In genomic region chr20:49624988-49625387, GRCh38 we compare ENCODE assay signal across 2 cellular contexts. TPM values are rescaled to one million over a fixed set of nuclear protein-coding genes. Genes with fewer than 3 reads are reported as not detected.
"Had no signal": no experiment of that assay in that cellular context is flagged by ENCODE, and none has a peak within 500 bp of the region (broad histone marks: within the 10 kb centered on the region; RNA-seq: fewer than 3 reads in every experiment).

No MANE protein-coding gene starts in this region.

RNA-seq across cellular contexts. Expression of gene PTGIS, which starts 57.1 kb away (rescaled TPM):
- total RNA-seq: HT-29 had no signal
- polyA plus RNA-seq: IgD-negative memory B cell had no signal
